ENCODE assay signal across 9 cellular contexts in genomic region chrX:17655232-17656034, GRCh38.
DNase-seq lines count a peak whose midpoint lies in the region; ATAC-seq and TF ChIP-seq lines count a peak whose summit lies in the region.
"Had no signal": no experiment of that assay in that cellular context is flagged by ENCODE, and none has a peak within 500 bp of the region (broad histone marks: within the 10 kb centered on the region; RNA-seq: fewer than 3 reads in every experiment).

No MANE protein-coding gene starts in this region.

- ATAC-seq in GM23338, result peak; percentile 72
- ATAC-seq in GM21526 (IDR thresholded peaks at IDR 0.05; ENCODE audit: low FRiP score, unreplicated experiment), result no peak
- ATAC-seq in HG03135 (IDR thresholded peaks at IDR 0.05; ENCODE audit: unreplicated experiment), result no peak

- H3K9me2 ChIP-seq in GM23338 (ENCODE audit: insufficient read depth) (no peaks in the 10 kb centered on the region), hepatocyte (replicated peaks; ENCODE audit: insufficient read depth) (no peaks in the 10 kb centered on the region)

- H3K4me1 Mint-ChIP-seq in GM23338, result peaks cover 13% of the 10 kb centered on the region

- H3K27me3 Mint-ChIP-seq in GM23338 (ENCODE audit: insufficient read depth, low read depth, poor library complexity), result peaks cover 30% of the 10 kb centered on the region

- intact Hi-C loops in sigmoid colon (cut with DNase I), result no loop called here

- H3F3A ChIP-seq in GM23338 (replicated peaks; ENCODE audit: low read depth), result no peaks in the 10 kb centered on the region

- no peaks in the 10 kb centered on the region for H3K9me3 Mint-ChIP-seq in GM23338

- no peak for TF ChIP-seq POLR2A in sigmoid colon (IDR thresholded peaks at IDR 0.05)

- no peaks in the 10 kb centered on the region for H3K36me3 ChIP-seq in GM23338 (ENCODE audit: insufficient read depth)
- no peaks in the 10 kb centered on the region for H3K36me3 ChIP-seq in hepatocyte (replicated peaks; ENCODE audit: insufficient read depth, low read depth)
- H3K36me3 ChIP-seq in sigmoid colon, result no peaks in the 10 kb centered on the region

- H3K79me2 ChIP-seq in GM23338 (replicated peaks; ENCODE audit: insufficient read depth), result no peaks in the 10 kb centered on the region
- no peaks in the 10 kb centered on the region for H3K79me2 ChIP-seq in hepatocyte

- 46% methylated on average over 46 of the region's 48 CpGs for WGBS in hepatocyte (ENCODE audit: low lambda C conversion rate, missing lambda C conversion rate)
- WGBS in sigmoid colon, 2 donors, result 25 to 76% methylated on average over 48 of the region's 48 CpGs

- peaks cover 48% of the 10 kb centered on the region for H3K27me3 ChIP-seq in GM23338 (ENCODE audit: insufficient read depth)
- H3K27me3 ChIP-seq in hepatocyte, result peaks cover 7% of the 10 kb centered on the region
- peaks cover 0 to 5% (median 0%) of the 10 kb centered on the region in 3 donors for H3K27me3 ChIP-seq in sigmoid colon

- H3K27ac ChIP-seq in GM23338 (ENCODE audit: low read depth), result no peak overlapping the region
- no peak overlapping the region for H3K27ac ChIP-seq in hepatocyte
- no peak overlapping the region for H3K27ac ChIP-seq in sigmoid colon

- peak; percentile 41 for DNase-seq in GM23338 (ENCODE audit: low spot score)
- DNase-seq in activated naive CD4-positive, alpha-beta T cell treated with anti-CD3 and anti-CD28 coated beads, Interleukin-2, amount 50 U/mL, for 16 hours, result peak; percentile 10
- DNase-seq in hepatocyte (ENCODE audit: low spot score), result peak; percentile 10
- DNase-seq in sigmoid colon, result no peak
- DNase-seq in DMS 273 treated with DMSO at 0.1 percent for 48 hours (lab: John Stamatoyannopoulos, UW), result no peak
- no peak for DNase-seq in DMS153 (lab: John Stamatoyannopoulos, UW)
- DNase-seq: SIG-M5 had no signal

- H3K27ac Mint-ChIP-seq in GM23338, result no peak overlapping the region

- H4K20me1 ChIP-seq in GM23338 (replicated peaks; ENCODE audit: insufficient read depth), result no peaks in the 10 kb centered on the region
- H4K20me1 ChIP-seq in hepatocyte (ENCODE audit: insufficient read depth, poor library complexity, severe bottlenecking), result no peaks in the 10 kb centered on the region

- H3K4me2 ChIP-seq in GM23338, result peak overlapping the region; percentile 80
- H3K4me2 ChIP-seq in hepatocyte, result peak overlapping the region; percentile 79

- no peaks in the 10 kb centered on the region; the same call in 2 of the 3 replicates for H3K36me3 Mint-ChIP-seq in GM23338 (ENCODE audit: low read depth)

- H2AFZ ChIP-seq in GM23338 (no peak overlapping the region), hepatocyte (no peak overlapping the region)

- no peak; a peak in 1 of 4 replicates for TF ChIP-seq CTCF in GM23338 (conservative IDR thresholded peaks at IDR 0.05; ENCODE audit: low read depth in 2 of 2)
- no peak for TF ChIP-seq CTCF in hepatocyte (IDR thresholded peaks at IDR 0.05; ENCODE audit: poor library complexity)
- TF ChIP-seq CTCF in sigmoid colon (IDR thresholded peaks at IDR 0.05), result no peak

- no peaks in the 10 kb centered on the region for H3K9me3 ChIP-seq in hepatocyte (ENCODE audit: low read depth)
- no peaks in the 10 kb centered on the region for H3K9me3 ChIP-seq in sigmoid colon

- no peak for TF ChIP-seq EP300 in sigmoid colon (IDR thresholded peaks at IDR 0.05)

- peak overlapping the region; percentile 84 for H3K4me3 Mint-ChIP-seq in GM23338

- H3K4me1 ChIP-seq in GM23338 (ENCODE audit: insufficient read depth) (no peaks in the 10 kb centered on the region), hepatocyte (ENCODE audit: insufficient read depth) (no peaks in the 10 kb centered on the region), sigmoid colon (peaks cover 0 to 18% (median 6%) of the 10 kb centered on the region in 4 donors)

- H3K4me3 ChIP-seq in GM23338, result peak overlapping the region; percentile 59
- peak overlapping the region; percentile 0 for H3K4me3 ChIP-seq in hepatocyte
- peak overlapping the region in 3 of 4 donors; percentile 20 to 36 (median 30) for H3K4me3 ChIP-seq in sigmoid colon

TF ChIP-seq in GM23338, 12 proteins besides CTCF, POLR2A, EP300 and RAD21 (continues in another document):
- TF ChIP-seq, protein P1, sequence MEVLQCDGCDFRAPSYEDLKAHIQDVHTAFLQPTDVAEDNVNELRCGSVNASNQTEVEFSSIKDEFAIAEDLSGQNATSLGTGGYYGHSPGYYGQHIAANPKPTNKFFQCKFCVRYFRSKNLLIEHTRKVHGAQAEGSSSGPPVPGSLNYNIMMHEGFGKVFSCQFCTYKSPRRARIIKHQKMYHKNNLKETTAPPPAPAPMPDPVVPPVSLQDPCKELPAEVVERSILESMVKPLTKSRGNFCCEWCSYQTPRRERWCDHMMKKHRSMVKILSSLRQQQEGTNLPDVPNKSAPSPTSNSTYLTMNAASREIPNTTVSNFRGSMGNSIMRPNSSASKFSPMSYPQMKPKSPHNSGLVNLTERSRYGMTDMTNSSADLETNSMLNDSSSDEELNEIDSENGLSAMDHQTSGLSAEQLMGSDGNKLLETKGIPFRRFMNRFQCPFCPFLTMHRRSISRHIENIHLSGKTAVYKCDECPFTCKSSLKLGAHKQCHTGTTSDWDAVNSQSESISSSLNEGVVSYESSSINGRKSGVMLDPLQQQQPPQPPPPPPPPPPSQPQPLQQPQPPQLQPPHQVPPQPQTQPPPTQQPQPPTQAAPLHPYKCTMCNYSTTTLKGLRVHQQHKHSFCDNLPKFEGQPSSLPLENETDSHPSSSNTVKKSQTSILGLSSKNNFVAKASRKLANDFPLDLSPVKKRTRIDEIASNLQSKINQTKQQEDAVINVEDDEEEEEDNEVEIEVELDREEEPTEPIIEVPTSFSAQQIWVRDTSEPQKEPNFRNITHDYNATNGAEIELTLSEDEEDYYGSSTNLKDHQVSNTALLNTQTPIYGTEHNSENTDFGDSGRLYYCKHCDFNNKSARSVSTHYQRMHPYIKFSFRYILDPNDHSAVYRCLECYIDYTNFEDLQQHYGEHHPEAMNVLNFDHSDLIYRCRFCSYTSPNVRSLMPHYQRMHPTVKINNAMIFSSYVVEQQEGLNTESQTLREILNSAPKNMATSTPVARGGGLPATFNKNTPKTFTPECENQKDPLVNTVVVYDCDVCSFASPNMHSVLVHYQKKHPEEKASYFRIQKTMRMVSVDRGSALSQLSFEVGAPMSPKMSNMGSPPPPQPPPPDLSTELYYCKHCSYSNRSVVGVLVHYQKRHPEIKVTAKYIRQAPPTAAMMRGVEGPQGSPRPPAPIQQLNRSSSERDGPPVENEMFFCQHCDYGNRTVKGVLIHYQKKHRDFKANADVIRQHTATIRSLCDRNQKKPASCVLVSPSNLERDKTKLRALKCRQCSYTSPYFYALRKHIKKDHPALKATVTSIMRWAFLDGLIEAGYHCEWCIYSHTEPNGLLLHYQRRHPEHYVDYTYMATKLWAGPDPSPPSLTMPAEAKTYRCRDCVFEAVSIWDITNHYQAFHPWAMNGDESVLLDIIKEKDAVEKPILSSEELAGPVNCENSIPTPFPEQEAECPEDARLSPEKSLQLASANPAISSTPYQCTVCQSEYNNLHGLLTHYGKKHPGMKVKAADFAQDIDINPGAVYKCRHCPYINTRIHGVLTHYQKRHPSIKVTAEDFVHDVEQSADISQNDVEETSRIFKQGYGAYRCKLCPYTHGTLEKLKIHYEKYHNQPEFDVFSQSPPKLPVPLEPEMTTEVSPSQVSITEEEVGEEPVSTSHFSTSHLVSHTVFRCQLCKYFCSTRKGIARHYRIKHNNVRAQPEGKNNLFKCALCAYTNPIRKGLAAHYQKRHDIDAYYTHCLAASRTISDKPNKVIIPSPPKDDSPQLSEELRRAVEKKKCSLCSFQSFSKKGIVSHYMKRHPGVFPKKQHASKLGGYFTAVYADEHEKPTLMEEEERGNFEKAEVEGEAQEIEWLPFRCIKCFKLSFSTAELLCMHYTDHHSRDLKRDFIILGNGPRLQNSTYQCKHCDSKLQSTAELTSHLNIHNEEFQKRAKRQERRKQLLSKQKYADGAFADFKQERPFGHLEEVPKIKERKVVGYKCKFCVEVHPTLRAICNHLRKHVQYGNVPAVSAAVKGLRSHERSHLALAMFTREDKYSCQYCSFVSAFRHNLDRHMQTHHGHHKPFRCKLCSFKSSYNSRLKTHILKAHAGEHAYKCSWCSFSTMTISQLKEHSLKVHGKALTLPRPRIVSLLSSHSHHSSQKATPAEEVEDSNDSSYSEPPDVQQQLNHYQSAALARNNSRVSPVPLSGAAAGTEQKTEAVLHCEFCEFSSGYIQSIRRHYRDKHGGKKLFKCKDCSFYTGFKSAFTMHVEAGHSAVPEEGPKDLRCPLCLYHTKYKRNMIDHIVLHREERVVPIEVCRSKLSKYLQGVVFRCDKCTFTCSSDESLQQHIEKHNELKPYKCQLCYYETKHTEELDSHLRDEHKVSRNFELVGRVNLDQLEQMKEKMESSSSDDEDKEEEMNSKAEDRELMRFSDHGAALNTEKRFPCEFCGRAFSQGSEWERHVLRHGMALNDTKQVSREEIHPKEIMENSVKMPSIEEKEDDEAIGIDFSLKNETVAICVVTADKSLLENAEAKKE (CRISPR knock-in tag; IDR thresholded peaks at IDR 0.05), result no peak
- TF ChIP-seq ETS1 (IDR thresholded peaks at IDR 0.05), result no peak
- no peak for TF ChIP-seq STAT1 (IDR thresholded peaks at IDR 0.05; ENCODE audit: unreplicated experiment)
- TF ChIP-seq EZH2phosphoT487 (IDR thresholded peaks at IDR 0.05; ENCODE audit: unreplicated experiment), result no peak
- TF ChIP-seq CREB1 (CRISPR knock-in tag; IDR thresholded peaks at IDR 0.05; ENCODE audit: low read depth), result no peak
- TF ChIP-seq ZNF114 (CRISPR knock-in tag; IDR thresholded peaks at IDR 0.05), result no peak

Comparison
In these comparisons a context has a peak if more than half of its experiments do, and no peak if none do; other contexts are left out.
1. DNase-seq: peak in GM23338 (single experiment), activated naive CD4-positive, alpha-beta T cell treated with anti-CD3 and anti-CD28 coated beads, Interleukin-2, amount 50 U/mL, for 16 hours (single experiment) and hepatocyte (single experiment); none in sigmoid colon (single experiment), DMS 273 treated with DMSO at 0.1 percent for 48 hours (single experiment) and DMS153 (single experiment).
2. H3K4me3 ChIP-seq: peak in every context shown above with its lines; median percentile 59 in GM23338; 30 in sigmoid colon; 0 in hepatocyte.